8 cellular contexts compared by ENCODE assay signal in genomic region chr11:9601041-9601875, GRCh38. TPM values are rescaled to one million over a fixed set of nuclear protein-coding genes. Genes with fewer than 3 reads are reported as not detected.
DNase-seq lines count a peak whose midpoint lies in the region; ATAC-seq and TF ChIP-seq lines count a peak whose summit lies in the region.

No MANE protein-coding gene starts in this region.

- peaks cover 29% of the 10 kb centered on the region for H3K4me1 Mint-ChIP-seq in activated naive CD4-positive, alpha-beta T cell treated with anti-CD3 and anti-CD28 coated beads, Interleukin-2, amount 10 ng/mL, durations not matched to agents 7 days and 5 days
- H3K4me1 Mint-ChIP-seq in immature natural killer cell = peaks cover 30 to 36% of the 10 kb centered on the region in 2 donors

- H3K27me3 Mint-ChIP-seq in activated naive CD4-positive, alpha-beta T cell treated with anti-CD3 and anti-CD28 coated beads, Interleukin-2, amount 10 ng/mL, durations not matched to agents 7 days and 5 days = peaks cover 15% of the 10 kb centered on the region
- H3K27me3 Mint-ChIP-seq in immature natural killer cell (ENCODE audit: low read depth in 3 of 3) = peaks cover 0 to 13% (median 5%) of the 10 kb centered on the region in 3 donors

- H3K27ac ChIP-seq in A673 (ENCODE audit: low read depth, low read length, poor library complexity, severe bottlenecking) (peak overlapping the region; percentile 66), RWPE1 (peak overlapping the region; percentile 22; the same call in 1 of the 2 replicates)

- H3K4me3 ChIP-seq in A673 (ENCODE audit: low read depth, low read length, poor library complexity, severe bottlenecking) = peak overlapping the region; percentile 14

- intact Hi-C loops in A673 (cut with micrococcal nuclease; ENCODE audit: unreplicated experiment) = no loop called here

- no peaks in the 10 kb centered on the region for H3K36me3 ChIP-seq in A673 (ENCODE audit: insufficient read depth, low read length, poor library complexity, severe bottlenecking)

- H3K36me3 Mint-ChIP-seq in activated naive CD4-positive, alpha-beta T cell treated with anti-CD3 and anti-CD28 coated beads, Interleukin-2, amount 10 ng/mL, durations not matched to agents 7 days and 5 days = no peaks in the 10 kb centered on the region
- no peaks in the 10 kb centered on the region for H3K36me3 Mint-ChIP-seq in immature natural killer cell

- H3K9me3 Mint-ChIP-seq in activated naive CD4-positive, alpha-beta T cell treated with anti-CD3 and anti-CD28 coated beads, Interleukin-2, amount 10 ng/mL, durations not matched to agents 7 days and 5 days = no peaks in the 10 kb centered on the region
- peaks cover 0 to 3% (median 0%) of the 10 kb centered on the region in 6 donors for H3K9me3 Mint-ChIP-seq in immature natural killer cell

- H3K27ac Mint-ChIP-seq in activated naive CD4-positive, alpha-beta T cell treated with anti-CD3 and anti-CD28 coated beads, Interleukin-2, amount 10 ng/mL, durations not matched to agents 7 days and 5 days = peak overlapping the region; percentile 88
- H3K27ac Mint-ChIP-seq in immature natural killer cell = peak overlapping the region; percentile 79 to 94 (median 89)

- DNase-seq in A673 (ENCODE audit: low spot score) = peak; percentile 76
- no peak for DNase-seq in RWPE1 (ENCODE audit: low spot score)
- DNase-seq in activated naive CD4-positive, alpha-beta T cell treated with anti-CD3 and anti-CD28 coated beads, Interleukin-2, amount 10 ng/mL, durations not matched to agents 7 days and 5 days = peak; percentile 82
- peak; percentile 84 to 89 (median 85) for DNase-seq in immature natural killer cell
- DNase-seq in stimulated activated CD8-positive, alpha-beta memory T cell treated with anti-CD3 and anti-CD28 coated beads, Interleukin-15, amount 100 ng/mL, for 48 hours (ENCODE audit: low read depth in 2 of 2) = peak; percentile 57 to 76
- no peak for DNase-seq in HuH-7 (ENCODE audit: low spot score)

- H3K27me3 ChIP-seq in A673 (replicated peaks; ENCODE audit: insufficient read depth, low read depth, low read length, poor library complexity) = no peaks in the 10 kb centered on the region

- no TSS peak for BruUV-seq in A673 (replicated peaks; lab: Mats Ljungman, UMichigan)

- H3K4me3 Mint-ChIP-seq in activated naive CD4-positive, alpha-beta T cell treated with anti-CD3 and anti-CD28 coated beads, Interleukin-2, amount 10 ng/mL, durations not matched to agents 7 days and 5 days = peak overlapping the region; percentile 69
- peak overlapping the region; percentile 72 to 86 (median 79) for H3K4me3 Mint-ChIP-seq in immature natural killer cell

- peaks cover 7% of the 10 kb centered on the region for H3K4me1 ChIP-seq in A673 (ENCODE audit: insufficient read depth, low read length, poor library complexity, severe bottlenecking)

- TF ChIP-seq CTCF in A673 (conservative IDR thresholded peaks at IDR 0.05; ENCODE audit: low read depth, low read length) (no peak), RWPE1 (conservative IDR thresholded peaks at IDR 0.05; ENCODE audit: low read depth) (no peak)

- H3K9me3 ChIP-seq in A673 (ENCODE audit: low read depth, low read length, poor library complexity, severe bottlenecking) = no peaks in the 10 kb centered on the region

- ATAC-seq in GM18909 (IDR thresholded peaks at IDR 0.05; ENCODE audit: poor library complexity, unreplicated experiment) = peak; percentile 83
- peak; percentile 65 for ATAC-seq in HG03064 (IDR thresholded peaks at IDR 0.05; ENCODE audit: low read depth, unreplicated experiment)

- CTCF ChIA-PET in A673 (lab: Charles Lee) (interaction anchor here (0.8 to 1.1 kb wide), 2 partner anchors 12 to 147 kb away, joined by 3 to 6 read pairs; no protein-coding TSS in a partner anchor), RWPE1 (lab: Yijun Ruan, JAX) (interaction anchor here (1.0 to 1.8 kb wide), 3 partner anchors 9 to 25 kb away, joined by 3 to 9 read pairs (median 8); no protein-coding TSS in a partner anchor)
- CTCF ChIA-PET in activated naive CD4-positive, alpha-beta T cell treated with anti-CD3 and anti-CD28 coated beads, Interleukin-2, amount 10 ng/mL, durations not matched to agents 7 days and 5 days (lab: Charles Lee) = interaction anchor here (0.8 to 3.1 kb wide), 12 partner anchors 11 to 697 kb away, joined by 3 to 23 read pairs (median 4); partner anchors contain the start of gene WEE1

- POLR2A ChIA-PET in A673 (lab: Charles Lee; ENCODE audit: low non-redundant PET) = interaction anchor here (0.6 kb wide), 2 partner anchors 159 to 381 kb away, joined by 3 read pairs; no protein-coding TSS in a partner anchor
- POLR2A ChIA-PET in RWPE1 (lab: Yijun Ruan, JAX; ENCODE audit: low non-redundant PET) = no interaction called here

RNA-seq across cellular contexts. Expression of gene WEE1, which starts 27.8 kb away (rescaled TPM):
- 51.4 and 54.9 TPM in 2 replicates for total RNA-seq in A673 (2021)
- polyA plus RNA-seq in immature natural killer cell = 10 to 100 TPM in 1 of 3 donors, 1 to 10 TPM in 2; 7.7 to 11.4 (median 9.9) TPM

Comparison
In these comparisons a context has a peak if more than half of its experiments do, and no peak if none do; other contexts are left out.
1. DNase-seq: peak in A673 (single experiment), activated naive CD4-positive, alpha-beta T cell treated with anti-CD3 and anti-CD28 coated beads, Interleukin-2, amount 10 ng/mL, durations not matched to agents 7 days and 5 days (single experiment), immature natural killer cell (3 of 3) and stimulated activated CD8-positive, alpha-beta memory T cell treated with anti-CD3 and anti-CD28 coated beads, Interleukin-15, amount 100 ng/mL, for 48 hours (2 of 2); none in RWPE1 (single experiment) and HuH-7 (single experiment).